Comparison of ENCODE assay signal across 1 cellular context in the genomic region with DNA sequence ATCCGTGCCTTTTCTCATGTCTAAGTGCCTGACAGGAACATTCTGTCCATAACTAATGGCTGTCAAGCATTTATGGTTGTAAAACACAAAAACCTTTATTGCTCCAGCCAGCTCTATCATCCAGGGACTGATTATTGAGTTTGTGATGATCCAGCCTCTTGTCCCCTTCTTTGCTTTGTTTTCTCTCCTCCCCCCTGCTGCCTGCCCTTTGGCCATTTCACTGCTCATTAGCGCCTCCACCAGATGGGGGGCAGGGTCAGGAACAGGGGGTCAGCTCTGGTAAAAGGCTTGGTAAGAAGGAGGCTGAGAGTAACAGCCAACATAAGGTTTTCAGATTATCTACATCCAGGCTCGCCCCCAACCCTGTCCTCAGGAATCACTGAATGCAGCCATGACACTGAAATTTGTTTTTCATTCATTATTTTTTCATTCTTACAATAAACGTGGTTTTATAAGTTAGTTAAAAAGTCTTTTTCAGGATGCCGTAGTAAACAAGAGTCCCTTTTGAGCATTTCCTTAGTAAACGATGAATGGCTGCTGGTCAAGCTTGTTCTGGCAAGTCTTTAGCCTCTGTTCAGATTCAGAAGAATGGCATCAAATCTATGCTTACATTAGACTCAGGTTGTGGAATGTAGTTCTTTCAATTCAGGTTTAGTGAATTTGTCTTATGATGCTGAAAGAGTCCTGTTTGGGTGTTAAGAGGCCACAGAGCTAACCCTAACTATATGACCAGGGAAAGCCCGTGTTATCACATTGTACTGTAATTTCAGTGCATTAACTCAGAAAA.
TF ChIP-seq lines count a peak whose summit lies in the region.

No MANE protein-coding gene starts in this region.

TF ChIP-seq in GM23338, 12 proteins besides CTCF, POLR2A, EP300 and RAD21 (continued from another document):
- TF ChIP-seq, protein P1, sequence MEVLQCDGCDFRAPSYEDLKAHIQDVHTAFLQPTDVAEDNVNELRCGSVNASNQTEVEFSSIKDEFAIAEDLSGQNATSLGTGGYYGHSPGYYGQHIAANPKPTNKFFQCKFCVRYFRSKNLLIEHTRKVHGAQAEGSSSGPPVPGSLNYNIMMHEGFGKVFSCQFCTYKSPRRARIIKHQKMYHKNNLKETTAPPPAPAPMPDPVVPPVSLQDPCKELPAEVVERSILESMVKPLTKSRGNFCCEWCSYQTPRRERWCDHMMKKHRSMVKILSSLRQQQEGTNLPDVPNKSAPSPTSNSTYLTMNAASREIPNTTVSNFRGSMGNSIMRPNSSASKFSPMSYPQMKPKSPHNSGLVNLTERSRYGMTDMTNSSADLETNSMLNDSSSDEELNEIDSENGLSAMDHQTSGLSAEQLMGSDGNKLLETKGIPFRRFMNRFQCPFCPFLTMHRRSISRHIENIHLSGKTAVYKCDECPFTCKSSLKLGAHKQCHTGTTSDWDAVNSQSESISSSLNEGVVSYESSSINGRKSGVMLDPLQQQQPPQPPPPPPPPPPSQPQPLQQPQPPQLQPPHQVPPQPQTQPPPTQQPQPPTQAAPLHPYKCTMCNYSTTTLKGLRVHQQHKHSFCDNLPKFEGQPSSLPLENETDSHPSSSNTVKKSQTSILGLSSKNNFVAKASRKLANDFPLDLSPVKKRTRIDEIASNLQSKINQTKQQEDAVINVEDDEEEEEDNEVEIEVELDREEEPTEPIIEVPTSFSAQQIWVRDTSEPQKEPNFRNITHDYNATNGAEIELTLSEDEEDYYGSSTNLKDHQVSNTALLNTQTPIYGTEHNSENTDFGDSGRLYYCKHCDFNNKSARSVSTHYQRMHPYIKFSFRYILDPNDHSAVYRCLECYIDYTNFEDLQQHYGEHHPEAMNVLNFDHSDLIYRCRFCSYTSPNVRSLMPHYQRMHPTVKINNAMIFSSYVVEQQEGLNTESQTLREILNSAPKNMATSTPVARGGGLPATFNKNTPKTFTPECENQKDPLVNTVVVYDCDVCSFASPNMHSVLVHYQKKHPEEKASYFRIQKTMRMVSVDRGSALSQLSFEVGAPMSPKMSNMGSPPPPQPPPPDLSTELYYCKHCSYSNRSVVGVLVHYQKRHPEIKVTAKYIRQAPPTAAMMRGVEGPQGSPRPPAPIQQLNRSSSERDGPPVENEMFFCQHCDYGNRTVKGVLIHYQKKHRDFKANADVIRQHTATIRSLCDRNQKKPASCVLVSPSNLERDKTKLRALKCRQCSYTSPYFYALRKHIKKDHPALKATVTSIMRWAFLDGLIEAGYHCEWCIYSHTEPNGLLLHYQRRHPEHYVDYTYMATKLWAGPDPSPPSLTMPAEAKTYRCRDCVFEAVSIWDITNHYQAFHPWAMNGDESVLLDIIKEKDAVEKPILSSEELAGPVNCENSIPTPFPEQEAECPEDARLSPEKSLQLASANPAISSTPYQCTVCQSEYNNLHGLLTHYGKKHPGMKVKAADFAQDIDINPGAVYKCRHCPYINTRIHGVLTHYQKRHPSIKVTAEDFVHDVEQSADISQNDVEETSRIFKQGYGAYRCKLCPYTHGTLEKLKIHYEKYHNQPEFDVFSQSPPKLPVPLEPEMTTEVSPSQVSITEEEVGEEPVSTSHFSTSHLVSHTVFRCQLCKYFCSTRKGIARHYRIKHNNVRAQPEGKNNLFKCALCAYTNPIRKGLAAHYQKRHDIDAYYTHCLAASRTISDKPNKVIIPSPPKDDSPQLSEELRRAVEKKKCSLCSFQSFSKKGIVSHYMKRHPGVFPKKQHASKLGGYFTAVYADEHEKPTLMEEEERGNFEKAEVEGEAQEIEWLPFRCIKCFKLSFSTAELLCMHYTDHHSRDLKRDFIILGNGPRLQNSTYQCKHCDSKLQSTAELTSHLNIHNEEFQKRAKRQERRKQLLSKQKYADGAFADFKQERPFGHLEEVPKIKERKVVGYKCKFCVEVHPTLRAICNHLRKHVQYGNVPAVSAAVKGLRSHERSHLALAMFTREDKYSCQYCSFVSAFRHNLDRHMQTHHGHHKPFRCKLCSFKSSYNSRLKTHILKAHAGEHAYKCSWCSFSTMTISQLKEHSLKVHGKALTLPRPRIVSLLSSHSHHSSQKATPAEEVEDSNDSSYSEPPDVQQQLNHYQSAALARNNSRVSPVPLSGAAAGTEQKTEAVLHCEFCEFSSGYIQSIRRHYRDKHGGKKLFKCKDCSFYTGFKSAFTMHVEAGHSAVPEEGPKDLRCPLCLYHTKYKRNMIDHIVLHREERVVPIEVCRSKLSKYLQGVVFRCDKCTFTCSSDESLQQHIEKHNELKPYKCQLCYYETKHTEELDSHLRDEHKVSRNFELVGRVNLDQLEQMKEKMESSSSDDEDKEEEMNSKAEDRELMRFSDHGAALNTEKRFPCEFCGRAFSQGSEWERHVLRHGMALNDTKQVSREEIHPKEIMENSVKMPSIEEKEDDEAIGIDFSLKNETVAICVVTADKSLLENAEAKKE (CRISPR knock-in tag; IDR thresholded peaks at IDR 0.05): no peak
- no peak for TF ChIP-seq NANOG (IDR thresholded peaks at IDR 0.05; ENCODE audit: borderline replicate concordance)
- no peak for TF ChIP-seq JUNB (IDR thresholded peaks at IDR 0.05; ENCODE audit: unreplicated experiment)
- no peak for TF ChIP-seq POLR2AphosphoS5 (IDR thresholded peaks at IDR 0.05; ENCODE audit: low read depth)
- no peak for TF ChIP-seq ZNF114 (CRISPR knock-in tag; IDR thresholded peaks at IDR 0.05)
- TF ChIP-seq, protein P2, sequence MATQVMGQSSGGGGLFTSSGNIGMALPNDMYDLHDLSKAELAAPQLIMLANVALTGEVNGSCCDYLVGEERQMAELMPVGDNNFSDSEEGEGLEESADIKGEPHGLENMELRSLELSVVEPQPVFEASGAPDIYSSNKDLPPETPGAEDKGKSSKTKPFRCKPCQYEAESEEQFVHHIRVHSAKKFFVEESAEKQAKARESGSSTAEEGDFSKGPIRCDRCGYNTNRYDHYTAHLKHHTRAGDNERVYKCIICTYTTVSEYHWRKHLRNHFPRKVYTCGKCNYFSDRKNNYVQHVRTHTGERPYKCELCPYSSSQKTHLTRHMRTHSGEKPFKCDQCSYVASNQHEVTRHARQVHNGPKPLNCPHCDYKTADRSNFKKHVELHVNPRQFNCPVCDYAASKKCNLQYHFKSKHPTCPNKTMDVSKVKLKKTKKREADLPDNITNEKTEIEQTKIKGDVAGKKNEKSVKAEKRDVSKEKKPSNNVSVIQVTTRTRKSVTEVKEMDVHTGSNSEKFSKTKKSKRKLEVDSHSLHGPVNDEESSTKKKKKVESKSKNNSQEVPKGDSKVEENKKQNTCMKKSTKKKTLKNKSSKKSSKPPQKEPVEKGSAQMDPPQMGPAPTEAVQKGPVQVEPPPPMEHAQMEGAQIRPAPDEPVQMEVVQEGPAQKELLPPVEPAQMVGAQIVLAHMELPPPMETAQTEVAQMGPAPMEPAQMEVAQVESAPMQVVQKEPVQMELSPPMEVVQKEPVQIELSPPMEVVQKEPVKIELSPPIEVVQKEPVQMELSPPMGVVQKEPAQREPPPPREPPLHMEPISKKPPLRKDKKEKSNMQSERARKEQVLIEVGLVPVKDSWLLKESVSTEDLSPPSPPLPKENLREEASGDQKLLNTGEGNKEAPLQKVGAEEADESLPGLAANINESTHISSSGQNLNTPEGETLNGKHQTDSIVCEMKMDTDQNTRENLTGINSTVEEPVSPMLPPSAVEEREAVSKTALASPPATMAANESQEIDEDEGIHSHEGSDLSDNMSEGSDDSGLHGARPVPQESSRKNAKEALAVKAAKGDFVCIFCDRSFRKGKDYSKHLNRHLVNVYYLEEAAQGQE (IDR thresholded peaks at IDR 0.05; ENCODE audit: unreplicated experiment): no peak
- TF ChIP-seq, protein P3, sequence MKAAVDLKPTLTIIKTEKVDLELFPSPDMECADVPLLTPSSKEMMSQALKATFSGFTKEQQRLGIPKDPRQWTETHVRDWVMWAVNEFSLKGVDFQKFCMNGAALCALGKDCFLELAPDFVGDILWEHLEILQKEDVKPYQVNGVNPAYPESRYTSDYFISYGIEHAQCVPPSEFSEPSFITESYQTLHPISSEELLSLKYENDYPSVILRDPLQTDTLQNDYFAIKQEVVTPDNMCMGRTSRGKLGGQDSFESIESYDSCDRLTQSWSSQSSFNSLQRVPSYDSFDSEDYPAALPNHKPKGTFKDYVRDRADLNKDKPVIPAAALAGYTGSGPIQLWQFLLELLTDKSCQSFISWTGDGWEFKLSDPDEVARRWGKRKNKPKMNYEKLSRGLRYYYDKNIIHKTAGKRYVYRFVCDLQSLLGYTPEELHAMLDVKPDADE (IDR thresholded peaks at IDR 0.05): no peak
- no peak for TF ChIP-seq CREB1 (CRISPR knock-in tag; IDR thresholded peaks at IDR 0.05; ENCODE audit: low read depth)
- TF ChIP-seq ZNF331 (CRISPR knock-in tag; IDR thresholded peaks at IDR 0.05; ENCODE audit: low read depth): no peak
- TF ChIP-seq STAT1 (IDR thresholded peaks at IDR 0.05; ENCODE audit: unreplicated experiment): no peak
TF ChIP-seq in GM23338: peak in this region for 0.
